ENCODE assay signal across 11 cellular contexts in the genomic region with DNA sequence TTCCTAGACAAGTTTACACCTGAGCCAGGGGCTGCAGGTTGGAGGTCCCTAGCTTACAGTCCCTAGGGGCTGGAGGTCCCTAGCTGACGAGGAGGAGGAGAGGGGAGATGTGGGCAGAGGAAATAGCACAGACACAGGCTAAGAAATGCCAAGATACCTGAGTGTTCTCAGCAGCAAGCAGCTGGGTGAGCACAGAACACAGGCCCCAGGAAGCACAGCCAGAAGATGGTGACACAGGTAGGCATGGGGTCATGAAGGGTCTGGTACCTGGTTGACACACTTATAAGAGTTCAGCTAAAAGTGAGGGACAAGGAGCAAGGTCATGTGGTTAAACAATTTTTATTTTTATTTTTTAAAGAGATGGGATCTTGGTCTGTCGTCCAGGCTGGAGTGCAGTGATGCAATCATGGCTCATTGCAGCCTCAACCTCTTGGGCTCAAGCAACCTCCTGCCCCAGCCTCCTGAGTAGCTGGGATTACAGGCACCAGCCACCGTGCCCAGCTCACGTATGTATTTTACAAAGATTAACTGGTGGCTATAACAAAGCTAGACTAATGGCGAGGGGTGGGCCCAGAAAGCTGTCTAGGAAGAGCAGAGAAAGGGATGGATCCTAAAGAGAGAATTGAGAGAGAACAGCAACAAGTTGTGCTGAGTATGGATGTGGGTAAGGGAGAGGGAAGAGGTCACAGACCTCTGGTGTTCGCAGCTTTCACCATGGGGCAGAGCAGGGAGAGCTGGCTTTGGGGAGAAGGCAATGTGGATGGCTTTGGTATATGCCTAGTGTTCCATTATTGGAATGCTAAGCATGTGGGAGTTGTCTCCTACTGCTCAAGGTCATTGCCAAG.
DNase-seq lines count a peak whose midpoint lies in the region; ATAC-seq, FAIRE-seq and TF ChIP-seq lines count a peak whose summit lies in the region.
"Had no signal": no experiment of that assay in that cellular context is flagged by ENCODE, and none has a peak within 500 bp of the region (broad histone marks: within the 10 kb centered on the region; RNA-seq: fewer than 3 reads in every experiment).

No MANE protein-coding gene starts in this region.

- no peak overlapping the region for H3K4me3 ChIP-seq in kidney (ENCODE audit: low read length in 2 of 2)
- no peak overlapping the region for H3K4me3 ChIP-seq in upper lobe of right lung
- H3K4me3 ChIP-seq: adrenal gland had no signal

- no peaks in the 10 kb centered on the region for H3K9me3 Mint-ChIP-seq in activated CD8-positive, alpha-beta T cell treated with anti-CD3 and anti-CD28 coated beads for 36 hours

- peak; percentile 4 for ATAC-seq in Right ventricle myocardium superior (ENCODE audit: poor library complexity)
- no peak for ATAC-seq in activated CD8-positive, alpha-beta T cell treated with anti-CD3 and anti-CD28 coated beads for 36 hours
- peak; percentile 12 for ATAC-seq in upper lobe of right lung

- intact Hi-C loops in Right ventricle myocardium superior (cut with DNase I) = no loop called here
- intact Hi-C loops in cardiac septum (cut with DNase I) = no loop called here
- intact Hi-C loops in activated CD8-positive, alpha-beta T cell treated with anti-CD3 and anti-CD28 coated beads for 36 hours (cut with micrococcal nuclease) = no loop called here
- intact Hi-C loops in kidney (cut with DNase I) = no loop called here
- intact Hi-C loops in upper lobe of right lung (cut with DNase I) = no loop called here

- peaks cover 21% of the 10 kb centered on the region for H3K4me1 Mint-ChIP-seq in activated CD8-positive, alpha-beta T cell treated with anti-CD3 and anti-CD28 coated beads for 36 hours (ENCODE audit: low read depth)

- H3K27ac ChIP-seq in kidney (ENCODE audit: low read depth in 2 of 2, low read length in 2 of 2) (peak overlapping the region; percentile 10 to 54), upper lobe of right lung (peak overlapping the region; percentile 9)

- H3K4me3 Mint-ChIP-seq in activated CD8-positive, alpha-beta T cell treated with anti-CD3 and anti-CD28 coated beads for 36 hours = peak overlapping the region; percentile 14

- DNase-seq in Right ventricle myocardium superior (no peak), cardiac septum (ENCODE audit: low spot score) (no peak), kidney (no peak), upper lobe of right lung (no peak), GF-D8 (lab: John Stamatoyannopoulos, UW) (no peak), NCI-H510A (lab: John Stamatoyannopoulos, UW) (no peak), nucleus accumbens (lab: John Stamatoyannopoulos, UW) (no peak)
- no peak for DNase-seq in activated CD8-positive, alpha-beta T cell treated with anti-CD3 and anti-CD28 coated beads for 36 hours

- H3K36me3 Mint-ChIP-seq in activated CD8-positive, alpha-beta T cell treated with anti-CD3 and anti-CD28 coated beads for 36 hours (ENCODE audit: low read depth) = peaks cover 82% of the 10 kb centered on the region

- H3K36me3 ChIP-seq in kidney (ENCODE audit: control insufficient read depth in 1 of 2, insufficient read depth in 2 of 2, low read length in 2 of 2) = peaks cover 25 to 37% of the 10 kb centered on the region in 2 donors
- H3K36me3 ChIP-seq in upper lobe of right lung = peaks cover 93% of the 10 kb centered on the region

- FAIRE-seq in kidney (lab: Jason Lieb, UNC) = no peak
- FAIRE-seq: frontal cortex, keratinocyte had no signal

- no peaks in the 10 kb centered on the region for H3K9me3 ChIP-seq in kidney (ENCODE audit: control insufficient read depth in 1 of 2, low read length in 2 of 2)
- no peaks in the 10 kb centered on the region for H3K9me3 ChIP-seq in upper lobe of right lung
- H3K9me3 ChIP-seq: adrenal gland had no signal

- POLR2A ChIA-PET in activated CD8-positive, alpha-beta T cell treated with anti-CD3 and anti-CD28 coated beads for 36 hours (lab: Charles Lee) = interaction anchor here (0.6 to 1.6 kb wide), 3 partner anchors 8 to 20 kb away, joined by 3 to 4 read pairs (median 3); no protein-coding TSS in a partner anchor

- H3K27me3 Mint-ChIP-seq in activated CD8-positive, alpha-beta T cell treated with anti-CD3 and anti-CD28 coated beads for 36 hours = no peaks in the 10 kb centered on the region

- peak overlapping the region; percentile 63 for H3K27ac Mint-ChIP-seq in activated CD8-positive, alpha-beta T cell treated with anti-CD3 and anti-CD28 coated beads for 36 hours

- H3K4me1 ChIP-seq in kidney (ENCODE audit: control insufficient read depth in 1 of 2, insufficient read depth in 1 of 2, low read depth in 1 of 2, low read length in 2 of 2) (peaks cover 5 to 12% of the 10 kb centered on the region in 2 donors), upper lobe of right lung (peaks cover 22% of the 10 kb centered on the region)

- no peak for TF ChIP-seq CTCF in activated CD8-positive, alpha-beta T cell treated with anti-CD3 and anti-CD28 coated beads for 36 hours (IDR thresholded peaks at IDR 0.05)
- TF ChIP-seq CTCF in kidney (IDR thresholded peaks at IDR 0.05; ENCODE audit: borderline replicate concordance, extremely low read depth, insufficient read depth) (no peak), upper lobe of right lung (IDR thresholded peaks at IDR 0.05) (no peak)

- H3K9ac ChIP-seq in kidney (ENCODE audit: low read length in 2 of 2) = peak overlapping the region in 1 of 2 donors; percentile 14

- no peaks in the 10 kb centered on the region for H3K27me3 ChIP-seq in upper lobe of right lung
- H3K27me3 ChIP-seq: adrenal gland had no signal

- CTCF ChIA-PET in activated CD8-positive, alpha-beta T cell treated with anti-CD3 and anti-CD28 coated beads for 36 hours (lab: Charles Lee) = interaction anchor here (1.2 to 2.1 kb wide), 10 partner anchors 8 to 315 kb away, joined by 3 to 9 read pairs (median 5); no protein-coding TSS in a partner anchor
